ENCODE assay signal across 8 cellular contexts in the genomic region with DNA sequence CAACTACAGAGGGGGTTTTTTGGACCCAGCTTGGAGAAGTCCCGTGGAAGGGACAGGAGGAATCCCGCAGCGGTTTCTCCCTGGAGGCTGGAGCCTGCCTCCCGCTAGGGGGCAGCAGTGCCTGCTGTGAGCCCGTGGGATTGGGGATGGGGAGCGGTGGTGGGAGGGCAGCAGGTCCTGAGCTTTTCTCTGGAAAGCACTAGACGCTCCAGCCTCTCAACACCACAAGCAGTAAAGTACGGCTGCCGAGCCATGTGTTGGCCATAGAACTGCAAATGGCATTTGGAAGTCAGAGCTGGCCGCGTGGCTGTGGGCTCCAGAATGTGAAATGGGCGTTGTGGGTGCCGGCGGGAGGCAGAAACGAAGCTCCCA. TPM values are rescaled to one million over a fixed set of nuclear protein-coding genes. Genes with fewer than 3 reads are reported as not detected.
DNase-seq lines count a peak whose midpoint lies in the region; ATAC-seq, FAIRE-seq and TF ChIP-seq lines count a peak whose summit lies in the region.

No MANE protein-coding gene starts in this region.

- no peak overlapping the region for H3K27ac Mint-ChIP-seq in HFFc6

- FAIRE-seq in small intestine (lab: Jason Lieb, UNC), result no peak

- ATAC-seq in left ventricle myocardium superior, result peak; percentile 55
- ATAC-seq in HG02610 (IDR thresholded peaks at IDR 0.05; ENCODE audit: unreplicated experiment), result no peak
- no peak for ATAC-seq in HG03095 (IDR thresholded peaks at IDR 0.05; ENCODE audit: unreplicated experiment)

- intact Hi-C loops in left ventricle myocardium superior (cut with micrococcal nuclease), result no loop called here

- H3K27me3 Mint-ChIP-seq in HFFc6 (ENCODE audit: insufficient read depth), result peaks cover 6% of the 10 kb centered on the region

- no peak overlapping the region for H3K4me3 ChIP-seq in small intestine (ENCODE audit: low read depth in 1 of 2, low read length in 2 of 2)

- no peak overlapping the region for H3K4me3 Mint-ChIP-seq in HFFc6

- TF ChIP-seq CTCF in HFFc6 (IDR thresholded peaks at IDR 0.05), result peak; percentile 88

- H3K9me3 Mint-ChIP-seq in HFFc6, result no peaks in the 10 kb centered on the region

- H3K9me3 ChIP-seq in small intestine (ENCODE audit: control insufficient read depth, low read depth), result no peaks in the 10 kb centered on the region

- H3K27ac ChIP-seq in small intestine (ENCODE audit: low read depth in 1 of 2, low read length in 1 of 2), result no peak overlapping the region

- 52 to 67% (median 62%) methylated on average over 15 of the region's 15 CpGs for WGBS in small intestine, 3 donors

- no peaks in the 10 kb centered on the region for H3K36me3 ChIP-seq in small intestine (ENCODE audit: control insufficient read depth in 2 of 2, insufficient read depth in 2 of 2, low read length in 2 of 2)

- no peaks in the 10 kb centered on the region for H3K4me1 Mint-ChIP-seq in HFFc6 (ENCODE audit: low read depth)

- no peaks in the 10 kb centered on the region for H3K27me3 ChIP-seq in small intestine (ENCODE audit: control insufficient read depth in 2 of 2, insufficient read depth in 2 of 2, low read length in 2 of 2)

- DNase-seq in Daoy (ENCODE audit: low read depth) (peak; percentile 69), HFFc6 (no peak), left ventricle myocardium superior (no peak), small intestine (peak; percentile 7)
- DNase-seq in activated CD8-positive, alpha-beta memory T cell treated with anti-CD3 and anti-CD28 coated beads, Interleukin-2, amount 50 U/mL, for 48 hours, result peak; percentile 65
- no peak for DNase-seq in effector CD8-positive, alpha-beta T cell (lab: John Stamatoyannopoulos, UW)

- no peaks in the 10 kb centered on the region for H3K4me1 ChIP-seq in small intestine (ENCODE audit: control insufficient read depth in 2 of 2, insufficient read depth in 1 of 2, low read depth in 1 of 2, low read length in 1 of 2)

- H3K36me3 Mint-ChIP-seq in HFFc6 (ENCODE audit: low read depth), result no peaks in the 10 kb centered on the region

RNA-seq across cellular contexts. Expression of a gene that starts 47.8 kb away (rescaled TPM):
- total RNA-seq in Daoy (2014; rRNA removed; shearing (Covaris generic)), result 6.0 and 6.5 TPM in 2 replicates
- total RNA-seq in HFFc6 (2021; fragmentation: NEBNext Ultra II Directional; extraction: Animal tissue kit (Norgen Biotek cat#: 25700)), result 1 to 10 TPM; 4.7 to 9.1 (median 5.4) TPM
- 112 TPM for total RNA-seq in left ventricle myocardium superior
- polyA plus RNA-seq in small intestine, result 10 to 100 TPM in 2 of 3 donors, 1 to 10 TPM in 1; 4.8 to 14.1 (median 10.5) TPM

Comparison
In these comparisons a context has a peak if more than half of its experiments do, and no peak if none do; other contexts are left out.
1. DNase-seq: peak in Daoy (single experiment), activated CD8-positive, alpha-beta memory T cell treated with anti-CD3 and anti-CD28 coated beads, Interleukin-2, amount 50 U/mL, for 48 hours (single experiment) and small intestine (single experiment); none in HFFc6 (single experiment), left ventricle myocardium superior (single experiment) and effector CD8-positive, alpha-beta T cell (single experiment).
2. RNA of a gene that starts 47.8 kb away (total RNA-seq): 112 TPM in left ventricle myocardium superior (single experiment); 6.0 to 6.5 TPM in Daoy and 4.7 to 9.1 TPM in HFFc6; every median in the first group is over 10 times any median in the second.